In the genomic region with DNA sequence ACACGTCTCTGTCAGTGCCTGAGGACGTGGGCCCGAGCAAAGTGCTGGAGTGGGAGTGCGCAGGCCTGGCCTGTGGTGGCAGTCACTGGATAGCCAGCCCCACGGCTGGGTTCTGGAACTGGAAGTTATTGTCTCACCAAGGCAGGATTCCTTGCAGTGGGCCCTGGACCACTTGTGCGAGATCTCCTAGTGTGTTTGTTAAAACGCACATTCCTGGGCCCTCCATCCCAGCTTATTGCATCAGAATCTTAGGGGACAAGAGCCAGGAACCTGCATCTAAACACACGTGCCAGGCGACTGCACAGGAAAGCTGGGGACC, we compare ENCODE assay signal across 10 cellular contexts. TPM values are rescaled to one million over a fixed set of nuclear protein-coding genes. Genes with fewer than 3 reads are reported as not detected.
DNase-seq lines count a peak whose midpoint lies in the region; ATAC-seq and TF ChIP-seq lines count a peak whose summit lies in the region.
"Had no signal": no experiment of that assay in that cellular context is flagged by ENCODE, and none has a peak within 500 bp of the region (broad histone marks: within the 10 kb centered on the region; RNA-seq: fewer than 3 reads in every experiment).

No MANE protein-coding gene starts in this region.

- intact Hi-C loops in heart left ventricle (cut with DNase I) (loop anchor here in 9 of 10 donors (2.0 to 10.0 kb wide), 10 partner anchors 37 to 657 kb away; no protein-coding TSS in a partner anchor), left ventricle myocardium superior (cut with micrococcal nuclease) (loop anchor here (2.0 kb wide), 1 partner anchor 473 kb away; no protein-coding TSS in a partner anchor), psoas muscle (cut with DNase I) (loop anchor here (2.0 to 10.0 kb wide), 4 partner anchors 37 to 473 kb away; no protein-coding TSS in a partner anchor)
- intact Hi-C loops in activated naive CD4-positive, alpha-beta T cell treated with anti-CD3 and anti-CD28 coated beads for 36 hours (cut with micrococcal nuclease): loop anchor here (10.0 kb wide), 1 partner anchor 187 kb away; no protein-coding TSS in a partner anchor

- TF ChIP-seq EP300 in gastroesophageal sphincter (IDR thresholded peaks at IDR 0.05): no peak

- CTCF ChIA-PET in activated naive CD4-positive, alpha-beta T cell treated with anti-CD3 and anti-CD28 coated beads for 36 hours (lab: Charles Lee): interaction anchor here (0.8 to 3.3 kb wide), 9 partner anchors 9 to 486 kb away, joined by 3 to 20 read pairs (median 4); no protein-coding TSS in a partner anchor

- no peaks in the 10 kb centered on the region for H3K27me3 ChIP-seq in heart left ventricle
- H3K27me3 ChIP-seq in gastroesophageal sphincter: no peaks in the 10 kb centered on the region
- H3K27me3 ChIP-seq in psoas muscle (ENCODE audit: insufficient read depth in 3 of 3, low read length in 2 of 3): no peaks in the 10 kb centered on the region

- H3K36me3 ChIP-seq in heart left ventricle: peaks cover 0 to 54% (median 45%) of the 10 kb centered on the region in 9 donors
- peaks cover 0 to 56% of the 10 kb centered on the region in 2 donors for H3K36me3 ChIP-seq in gastroesophageal sphincter
- peaks cover 0 to 55% of the 10 kb centered on the region in 2 donors for H3K36me3 ChIP-seq in psoas muscle (ENCODE audit: insufficient read depth in 1 of 2, low read depth in 1 of 2)

- ATAC-seq in heart left ventricle: no peak
- ATAC-seq in left ventricle myocardium superior: no peak
- no peak for ATAC-seq in gastroesophageal sphincter
- ATAC-seq in psoas muscle: no peak
- no peak for ATAC-seq in HG03457 (IDR thresholded peaks at IDR 0.05; ENCODE audit: unreplicated experiment)

- TF ChIP-seq POLR2A in heart left ventricle (IDR thresholded peaks at IDR 0.05): no peak
- no peak for TF ChIP-seq POLR2A in gastroesophageal sphincter (IDR thresholded peaks at IDR 0.05)

- H3K4me3 ChIP-seq in heart left ventricle: no peak overlapping the region
- H3K4me3 ChIP-seq in gastroesophageal sphincter: no peak overlapping the region
- H3K4me3 ChIP-seq in psoas muscle: no peak overlapping the region

- no peak overlapping the region for H3K4me3 Mint-ChIP-seq in activated naive CD4-positive, alpha-beta T cell treated with anti-CD3 and anti-CD28 coated beads for 36 hours

- H3K4me1 ChIP-seq in heart left ventricle (peaks cover 17 to 59% (median 53%) of the 10 kb centered on the region in 12 donors), gastroesophageal sphincter (peaks cover 10 to 62% (median 52%) of the 10 kb centered on the region in 3 donors), psoas muscle (peaks cover 40% of the 10 kb centered on the region)

- H3K4me1 Mint-ChIP-seq in activated naive CD4-positive, alpha-beta T cell treated with anti-CD3 and anti-CD28 coated beads for 36 hours (ENCODE audit: low read depth): peaks cover 33% of the 10 kb centered on the region

- no peak for TF ChIP-seq CTCF in heart left ventricle (IDR thresholded peaks at IDR 0.05)
- no peak for TF ChIP-seq CTCF in gastroesophageal sphincter (IDR thresholded peaks at IDR 0.05)
- no peak for TF ChIP-seq CTCF in psoas muscle (IDR thresholded peaks at IDR 0.05)
- TF ChIP-seq CTCF in GM20000 (IDR thresholded peaks at IDR 0.05; ENCODE audit: extremely low read depth, missing control alignments): no peak

- 75 to 82% (median 78%) methylated on average over 9 of the region's 9 CpGs for WGBS in heart left ventricle, 4 donors
- WGBS in gastroesophageal sphincter (ENCODE audit: low coverage in 1 of 2), 2 donors: 18% methylated on average over 3 of the region's 9 CpGs; no CpG with 5 or more reads in 1 of the 2 donors
- WGBS in psoas muscle, 3 donors: 63 to 70% (median 69%) methylated on average over 9 of the region's 9 CpGs

- H3K27me3 Mint-ChIP-seq in activated naive CD4-positive, alpha-beta T cell treated with anti-CD3 and anti-CD28 coated beads for 36 hours (ENCODE audit: low read depth): no peaks in the 10 kb centered on the region

- no peak overlapping the region for H3K27ac Mint-ChIP-seq in activated naive CD4-positive, alpha-beta T cell treated with anti-CD3 and anti-CD28 coated beads for 36 hours

- H3K9me3 ChIP-seq in heart left ventricle: no peaks in the 10 kb centered on the region
- no peaks in the 10 kb centered on the region for H3K9me3 ChIP-seq in gastroesophageal sphincter
- H3K9me3 ChIP-seq in psoas muscle: no peaks in the 10 kb centered on the region

- no peaks in the 10 kb centered on the region for H3K9me3 Mint-ChIP-seq in activated naive CD4-positive, alpha-beta T cell treated with anti-CD3 and anti-CD28 coated beads for 36 hours

- H3K27ac ChIP-seq in heart left ventricle: peak overlapping the region; percentile 99 to 100 (median 100)
- H3K27ac ChIP-seq in gastroesophageal sphincter: peak overlapping the region; percentile 68 to 100 (median 96)
- peak overlapping the region; percentile 98 for H3K27ac ChIP-seq in psoas muscle

- peaks cover 7% of the 10 kb centered on the region for H3K36me3 Mint-ChIP-seq in activated naive CD4-positive, alpha-beta T cell treated with anti-CD3 and anti-CD28 coated beads for 36 hours (ENCODE audit: low read depth)

- no peak for DNase-seq in heart left ventricle
- no peak for DNase-seq in left ventricle myocardium superior
- DNase-seq in psoas muscle: no peak
- no peak for DNase-seq in GM20000 (ENCODE audit: low spot score)
- DNase-seq in activated naive CD4-positive, alpha-beta T cell treated with anti-CD3 and anti-CD28 coated beads for 36 hours: no peak
- no peak for DNase-seq in retina
- DNase-seq: KG1, NCI-H2081 treated with DMSO at 0.1 percent for 48 hours had no signal

RNA-seq across cellular contexts. Expression of a gene that starts 26.9 kb away (rescaled TPM):
- total RNA-seq in heart left ventricle: 100 to 1,000 TPM in 8 of 9 donors, 10 to 100 TPM in 1; 96.0 to 212 (median 172) TPM
- polyA plus RNA-seq in heart left ventricle: 100 to 1,000 TPM; 129 to 211 TPM
- 186 TPM for total RNA-seq in left ventricle myocardium superior
- 100 to 1,000 TPM in 1 of 4 donors, 10 to 100 TPM in 3; 58.7 to 100 (median 71.6) TPM for total RNA-seq in gastroesophageal sphincter
- total RNA-seq in psoas muscle: 100 to 1,000 TPM in 2 of 4 donors, 10 to 100 TPM in 2; 95.1 to 110 (median 102) TPM
- polyA plus RNA-seq in psoas muscle: 100 to 1,000 TPM in 1 of 3 donors, 10 to 100 TPM in 2; 54.1 to 109 (median 83.1) TPM
- total RNA-seq in activated naive CD4-positive, alpha-beta T cell treated with anti-CD3 and anti-CD28 coated beads for 36 hours: 10 to 100 TPM; 83.0 to 94.5 TPM

RNA-seq across cellular contexts. Expression of a gene that starts 27.5 kb away (rescaled TPM):
- 100 to 1,000 TPM in 2 of 9 donors, 10 to 100 TPM in 7; 50.8 to 126 (median 68.2) TPM for total RNA-seq in heart left ventricle
- polyA plus RNA-seq in heart left ventricle: 10 to 100 TPM; 37.0 to 64.7 TPM
- total RNA-seq in left ventricle myocardium superior: 94.6 TPM
- total RNA-seq in gastroesophageal sphincter: 10 to 100 TPM; 59.6 to 91.2 (median 67.5) TPM
- 100 to 1,000 TPM; 123 to 229 (median 164) TPM for total RNA-seq in psoas muscle
- polyA plus RNA-seq in psoas muscle: 100 to 1,000 TPM in 2 of 3 donors, 10 to 100 TPM in 1; 88.7 to 106 (median 100) TPM
- total RNA-seq in activated naive CD4-positive, alpha-beta T cell treated with anti-CD3 and anti-CD28 coated beads for 36 hours: 10 to 100 TPM; 15.0 to 15.8 TPM

RNA-seq across cellular contexts. Expression of a gene that starts 40.0 kb away (rescaled TPM):
- 10 to 100 TPM in 3 of 9 donors, 1 to 10 TPM in 6; 4.1 to 18.4 (median 5.5) TPM for total RNA-seq in heart left ventricle
- 1 to 10 TPM; 2.8 to 7.3 TPM for polyA plus RNA-seq in heart left ventricle
- 3.5 TPM for total RNA-seq in left ventricle myocardium superior
- total RNA-seq in gastroesophageal sphincter: 10 to 100 TPM in 2 of 4 donors, 1 to 10 TPM in 2; 7.4 to 14.3 (median 10.4) TPM
- total RNA-seq in psoas muscle: 1 to 10 TPM; 1.7 to 4.5 (median 3.4) TPM
- 1 to 10 TPM; 1.4 to 8.3 (median 3.0) TPM for polyA plus RNA-seq in psoas muscle
- total RNA-seq in activated naive CD4-positive, alpha-beta T cell treated with anti-CD3 and anti-CD28 coated beads for 36 hours: 1 to 10 TPM; 1.1 to 1.6 TPM

RNA-seq across cellular contexts. Expression of a gene that starts 57.2 kb away (rescaled TPM):
- total RNA-seq in heart left ventricle: 10 to 100 TPM in 1 of 9 donors, 1 to 10 TPM in 8; 3.2 to 10.3 (median 5.8) TPM
- 10 to 100 TPM in 1 of 2 donors, 1 to 10 TPM in 1; 3.0 to 11.5 TPM for polyA plus RNA-seq in heart left ventricle
- total RNA-seq in left ventricle myocardium superior: 5.2 TPM
- total RNA-seq in gastroesophageal sphincter: 1 to 10 TPM; 2.7 to 6.2 (median 6.0) TPM
- 1 to 10 TPM; 2.1 to 4.7 (median 4.2) TPM for total RNA-seq in psoas muscle
- polyA plus RNA-seq in psoas muscle: 1 to 10 TPM; 2.3 to 5.2 (median 4.7) TPM
- 10 to 100 TPM; 15.5 to 19.9 TPM for total RNA-seq in activated naive CD4-positive, alpha-beta T cell treated with anti-CD3 and anti-CD28 coated beads for 36 hours
